ENCODE assay signal across 11 cellular contexts in genomic region chr14:101917413-101918124, GRCh38. TPM values are rescaled to one million over a fixed set of nuclear protein-coding genes. Genes with fewer than 3 reads are reported as not detected.
A peak's percentile ranks its signal among the peaks of the same experiment; 100 is the strongest.
DNase-seq lines count a peak whose midpoint lies in the region; ATAC-seq lines count a peak whose summit lies in the region.
"Had no signal": no experiment of that assay in that cellular context is flagged by ENCODE, and none has a peak within 500 bp of the region (broad histone marks: within the 10 kb centered on the region; RNA-seq: fewer than 3 reads in every experiment).

No MANE protein-coding gene starts in this region.

- H4K91ac ChIP-seq in mesenchymal stem cell (ENCODE audit: low read length): no peak overlapping the region

- peak overlapping the region in 1 of 2 experiments; percentile 31 for H3K4me3 ChIP-seq in mesenchymal stem cell (ENCODE audit: insufficient read depth in 1 of 2, low read depth in 1 of 2, low read length in 2 of 2)
- H3K4me3 ChIP-seq: adrenal gland had no signal

- H2AFZ ChIP-seq in mesenchymal stem cell (ENCODE audit: low read depth, low read length): no peak overlapping the region

- ATAC-seq in stimulated activated naive CD8-positive, alpha-beta T cell treated with anti-CD3 and anti-CD28 coated beads, Interleukin-15, amount 100 ng/mL, for 72 hours: no peak
- no peak for ATAC-seq in stimulated activated naive CD8-positive, alpha-beta T cell treated with anti-CD3 and anti-CD28 coated beads, Interleukin-15, Interleukin-2, amounts not matched to agents 100 U/mL and 50 U/mL, for 24 hours
- no peak for ATAC-seq in central memory CD8-positive, alpha-beta T cell (replicated peaks; ENCODE audit: extremely low read depth, poor library complexity, severe bottlenecking)

- H3K4me1 Mint-ChIP-seq in stimulated activated naive CD8-positive, alpha-beta T cell treated with anti-CD3 and anti-CD28 coated beads, Interleukin-15, amount 100 ng/mL, for 72 hours: peaks cover 6% of the 10 kb centered on the region
- H3K4me1 Mint-ChIP-seq in central memory CD8-positive, alpha-beta T cell: peaks cover 16% of the 10 kb centered on the region

- H3K4me1 ChIP-seq in mesenchymal stem cell (ENCODE audit: control insufficient read depth, insufficient read depth, low read depth, low read length): peaks cover 13% of the 10 kb centered on the region
- H3K4me1 ChIP-seq: adrenal gland had no signal

- no peak overlapping the region for H3K4ac ChIP-seq in mesenchymal stem cell (ENCODE audit: low read depth in 1 of 2, low read length in 2 of 2)

- H4K8ac ChIP-seq in mesenchymal stem cell (ENCODE audit: low read length): no peak overlapping the region

- H2BK5ac ChIP-seq in mesenchymal stem cell (ENCODE audit: low read depth, low read length, poor library complexity, severe bottlenecking): no peak overlapping the region

- no peak overlapping the region for H2AK5ac ChIP-seq in mesenchymal stem cell (ENCODE audit: low read length, severe bottlenecking)

- H3K23ac ChIP-seq in mesenchymal stem cell (ENCODE audit: low read length in 2 of 2): no peak overlapping the region

- no peak for DNase-seq in stimulated activated naive CD8-positive, alpha-beta T cell treated with anti-CD3 and anti-CD28 coated beads, Interleukin-15, amount 100 ng/mL, for 72 hours
- DNase-seq in stimulated activated naive CD8-positive, alpha-beta T cell treated with anti-CD3 and anti-CD28 coated beads, Interleukin-15, Interleukin-2, amounts not matched to agents 100 U/mL and 50 U/mL, for 24 hours: no peak
- DNase-seq in central memory CD8-positive, alpha-beta T cell (ENCODE audit: low spot score in 2 of 2): no peak
- DNase-seq in mesenchymal stem cell: no peak
- no peak for DNase-seq in NCI-H1417 treated with DMSO at 0.1 percent for 48 hours (lab: John Stamatoyannopoulos, UW)
- DNase-seq in NCI-H2081 (lab: John Stamatoyannopoulos, UW): no peak
- no peak for DNase-seq in UCSD-AML1 (lab: John Stamatoyannopoulos, UW; ENCODE audit: unreplicated experiment)
- no peak for DNase-seq in Kasumi-1 (lab: John Stamatoyannopoulos, UW)
- DNase-seq: NCI-H1417; NK-92 treated with Interleukin-12 subunit alpha and Interleukin-12 subunit beta, amount 100 ng/mL, for 24 hours had no signal

- H3K36me3 Mint-ChIP-seq in central memory CD8-positive, alpha-beta T cell (ENCODE audit: insufficient read depth): peaks cover 68% of the 10 kb centered on the region

- no peak overlapping the region for H3K18ac ChIP-seq in mesenchymal stem cell (ENCODE audit: low read depth in 1 of 2, low read length in 2 of 2)

- H2BK120ac ChIP-seq in mesenchymal stem cell (ENCODE audit: low read depth, low read length): no peak overlapping the region

- no peak overlapping the region for H3K14ac ChIP-seq in mesenchymal stem cell (ENCODE audit: low read length in 2 of 2)

- no peak overlapping the region for H2BK15ac ChIP-seq in mesenchymal stem cell (ENCODE audit: low read depth, poor library complexity, severe bottlenecking)

- peaks cover 16% of the 10 kb centered on the region for H3K79me1 ChIP-seq in mesenchymal stem cell (replicated peaks; ENCODE audit: low read length, poor library complexity, severe bottlenecking)

- H2BK12ac ChIP-seq in mesenchymal stem cell (ENCODE audit: low read length in 2 of 2): no peak overlapping the region

- WGBS in mesenchymal stem cell: 74% methylated on average over 17 of the region's 18 CpGs

- no peaks in the 10 kb centered on the region for H3K27me3 ChIP-seq in mesenchymal stem cell (ENCODE audit: control insufficient read depth in 1 of 2, insufficient read depth in 1 of 2, low read length in 2 of 2)
- H3K27me3 ChIP-seq: adrenal gland had no signal

- H3K27ac Mint-ChIP-seq in stimulated activated naive CD8-positive, alpha-beta T cell treated with anti-CD3 and anti-CD28 coated beads, Interleukin-15, amount 100 ng/mL, for 72 hours: peak overlapping the region; percentile 16 to 66
- peak overlapping the region; percentile 96 for H3K27ac Mint-ChIP-seq in central memory CD8-positive, alpha-beta T cell (ENCODE audit: low read depth)

- H3K9ac ChIP-seq in mesenchymal stem cell (ENCODE audit: low read length): peak overlapping the region; percentile 43

- no peak overlapping the region for H3K4me2 ChIP-seq in mesenchymal stem cell (ENCODE audit: low read length, poor library complexity, severe bottlenecking)

- H3K4me3 Mint-ChIP-seq in stimulated activated naive CD8-positive, alpha-beta T cell treated with anti-CD3 and anti-CD28 coated beads, Interleukin-15, amount 100 ng/mL, for 72 hours: no peak overlapping the region
- no peak overlapping the region for H3K4me3 Mint-ChIP-seq in central memory CD8-positive, alpha-beta T cell

- no peaks in the 10 kb centered on the region for H3K9me3 ChIP-seq in mesenchymal stem cell (ENCODE audit: control insufficient read depth, low read length)
- H3K9me3 ChIP-seq: adrenal gland had no signal

- H3K36me3 ChIP-seq in mesenchymal stem cell (ENCODE audit: control insufficient read depth in 1 of 2, insufficient read depth in 2 of 2, low read depth in 1 of 2, low read length in 2 of 2): peaks cover 34 to 43% of the 10 kb centered on the region in 2 experiments

- H3K27me3 Mint-ChIP-seq in stimulated activated naive CD8-positive, alpha-beta T cell treated with anti-CD3 and anti-CD28 coated beads, Interleukin-15, amount 100 ng/mL, for 72 hours: no peaks in the 10 kb centered on the region
- no peaks in the 10 kb centered on the region for H3K27me3 Mint-ChIP-seq in central memory CD8-positive, alpha-beta T cell

- H3K27ac ChIP-seq in mesenchymal stem cell (ENCODE audit: low read length, poor library complexity, severe bottlenecking): no peak overlapping the region

- no peaks in the 10 kb centered on the region for H3K9me3 Mint-ChIP-seq in stimulated activated naive CD8-positive, alpha-beta T cell treated with anti-CD3 and anti-CD28 coated beads, Interleukin-15, amount 100 ng/mL, for 72 hours
- H3K9me3 Mint-ChIP-seq in central memory CD8-positive, alpha-beta T cell: no peaks in the 10 kb centered on the region

RNA-seq across cellular contexts. Expression of gene DYNC1H1, which starts 46.8 kb away (rescaled TPM):
- 97.7 TPM for polyA plus RNA-seq in mesenchymal stem cell (2013, experiment 1 of 2)
- polyA plus RNA-seq in mesenchymal stem cell (2013, experiment 2 of 2): 90.8 TPM
